In genomic region chr12:27142102-27142721, GRCh38 we compare ENCODE assay signal across 8 cellular contexts. TPM values are rescaled to one million over a fixed set of nuclear protein-coding genes. Genes with fewer than 3 reads are reported as not detected.
A peak's percentile ranks its signal among the peaks of the same experiment; 100 is the strongest.
DNase-seq lines count a peak whose midpoint lies in the region; ATAC-seq lines count a peak whose summit lies in the region.

No MANE protein-coding gene starts in this region.

- no peak overlapping the region for H3K14ac ChIP-seq in trophoblast cell (ENCODE audit: low read length)

- H3K36me3 ChIP-seq in NT2/D1 (ENCODE audit: insufficient read depth, insufficient read length, low read length) (no peaks in the 10 kb centered on the region), trophoblast cell (ENCODE audit: control insufficient read depth in 1 of 2, insufficient read depth in 2 of 2, low read length in 2 of 2) (no peaks in the 10 kb centered on the region)

- H3K79me1 ChIP-seq in trophoblast cell (ENCODE audit: low read length) = no peaks in the 10 kb centered on the region

- H3K9me3 ChIP-seq in NT2/D1 (ENCODE audit: insufficient read depth, low read length) (no peaks in the 10 kb centered on the region), trophoblast cell (ENCODE audit: insufficient read depth, low read depth, low read length) (no peaks in the 10 kb centered on the region)

- H2AFZ ChIP-seq in trophoblast cell (ENCODE audit: insufficient read depth, low read length, poor library complexity) = no peak overlapping the region

- no peak overlapping the region for H3K23ac ChIP-seq in trophoblast cell (ENCODE audit: low read length)

- no peak overlapping the region for H3K4ac ChIP-seq in trophoblast cell (ENCODE audit: low read depth, low read length)

- H2BK5ac ChIP-seq in trophoblast cell (ENCODE audit: low read depth, low read length, poor library complexity) = no peak overlapping the region

- H2AK5ac ChIP-seq in trophoblast cell (ENCODE audit: low read length) = no peak overlapping the region

- DNase-seq in DMS79 (lab: John Stamatoyannopoulos, UW) = peak; percentile 19
- DNase-seq in HUDEP-2 (lab: John Stamatoyannopoulos, UW; ENCODE audit: unreplicated experiment in 76 of 76) = peak in 51 of 76 experiments; percentile 1 to 66 (median 19)
- DNase-seq in NT2/D1 (ENCODE audit: low read depth, low spot score) = peak; percentile 98
- DNase-seq in activated naive CD4-positive, alpha-beta T cell treated with anti-CD3 and anti-CD28 coated beads, Interleukin-2, amount 50 U/mL, for 16 hours = peak; percentile 21
- DNase-seq in glomerular endothelial cell (ENCODE audit: extremely low read depth, low read depth, low spot score) = peak; percentile 68
- DNase-seq in trophoblast cell = peak; percentile 68 to 90

- H3K27me3 ChIP-seq in NT2/D1 (ENCODE audit: insufficient read depth, insufficient read length) (no peaks in the 10 kb centered on the region), trophoblast cell (ENCODE audit: insufficient read depth, low read length) (no peaks in the 10 kb centered on the region)

- H3K4me1 ChIP-seq in NT2/D1 (ENCODE audit: insufficient read depth, insufficient read length) (no peaks in the 10 kb centered on the region), trophoblast cell (ENCODE audit: control insufficient read depth in 1 of 2, insufficient read depth in 2 of 2, low read length in 2 of 2) (no peaks in the 10 kb centered on the region)

- no peak overlapping the region for H4K8ac ChIP-seq in trophoblast cell (ENCODE audit: low read depth, low read length)

- no peak overlapping the region for H3K9ac ChIP-seq in NT2/D1 (ENCODE audit: insufficient read length, low read depth)
- no peak overlapping the region for H3K9ac ChIP-seq in trophoblast cell (ENCODE audit: low read length)

- no peaks in the 10 kb centered on the region for H3K79me2 ChIP-seq in trophoblast cell (ENCODE audit: control insufficient read depth, insufficient read depth, low read length, poor library complexity)

- ATAC-seq in GM18873 (IDR thresholded peaks at IDR 0.05; ENCODE audit: low FRiP score, unreplicated experiment) (no peak), HG03108 (IDR thresholded peaks at IDR 0.05; ENCODE audit: unreplicated experiment) (no peak)

- H2BK120ac ChIP-seq in trophoblast cell (ENCODE audit: insufficient read depth, low read length, poor library complexity) = no peak overlapping the region

- H4K91ac ChIP-seq in trophoblast cell (ENCODE audit: low read depth, low read length) = no peak overlapping the region

- no peak overlapping the region for H3K4me3 ChIP-seq in NT2/D1 (ENCODE audit: insufficient read length, low read depth)
- no peak overlapping the region for H3K4me3 ChIP-seq in trophoblast cell (ENCODE audit: low read depth, low read length)

- H2BK12ac ChIP-seq in trophoblast cell (ENCODE audit: low read length) = no peak overlapping the region

- no peak overlapping the region for H4K12ac ChIP-seq in trophoblast cell (ENCODE audit: low read depth, low read length)

- no CpG with 5 or more reads among the region's 3 CpGs for WGBS in trophoblast cell (ENCODE audit: extremely low coverage, insufficient coverage, insufficient read length)

- H3K18ac ChIP-seq in trophoblast cell (ENCODE audit: low read length) = no peak overlapping the region

- H3K27ac ChIP-seq in trophoblast cell (ENCODE audit: low read depth, low read length) = no peak overlapping the region

- H3K4me2 ChIP-seq in trophoblast cell (ENCODE audit: low read length) = no peak overlapping the region

RNA-seq across cellular contexts. Expression of gene C12orf71, which starts 59.8 kb away (rescaled TPM):
- total RNA-seq in glomerular endothelial cell = not detected in 2 replicates
- not detected in 2 replicates for polyA plus RNA-seq in trophoblast cell (2013)

Comparison
In these comparisons a context has a peak if more than half of its experiments do, and no peak if none do; other contexts are left out.
1. DNase-seq: peak in every context shown above with its lines; median percentile 98 in NT2/D1; 79 in trophoblast cell; 68 in glomerular endothelial cell; 21 in activated naive CD4-positive, alpha-beta T cell treated with anti-CD3 and anti-CD28 coated beads, Interleukin-2, amount 50 U/mL, for 16 hours; 19 in DMS79; 19 in HUDEP-2.